In the genomic region with DNA sequence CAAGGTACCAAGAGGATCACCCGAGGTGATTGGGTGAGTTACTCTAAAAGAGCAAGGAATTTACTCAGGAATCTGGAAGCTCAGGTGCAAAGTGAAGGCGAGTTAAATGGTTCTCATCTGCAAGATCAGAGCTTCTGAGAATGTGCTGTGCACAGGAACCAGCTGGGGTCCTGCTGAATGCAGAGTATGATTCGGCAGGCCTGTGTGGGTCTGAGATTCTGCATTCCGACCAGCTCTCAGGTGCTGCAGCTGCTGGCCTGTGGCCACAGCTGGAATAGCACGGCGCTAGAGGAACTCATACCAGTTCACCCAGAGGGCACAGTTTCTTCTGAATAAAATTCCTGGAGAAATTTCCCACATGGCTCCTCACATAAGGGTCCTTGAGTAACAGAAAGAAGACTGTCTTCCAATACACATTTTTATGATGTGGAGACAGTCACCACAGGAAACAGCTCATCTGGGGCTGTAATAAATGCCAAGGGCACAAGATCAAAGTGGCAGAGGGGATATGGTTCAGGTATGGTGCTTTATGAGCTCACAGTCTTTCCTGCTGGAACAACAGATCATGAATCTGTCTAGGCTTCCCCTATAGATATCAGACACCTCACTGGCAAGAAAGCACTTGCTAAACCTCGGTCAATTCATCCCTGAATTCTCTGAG, we compare ENCODE assay signal across 27 cellular contexts.
DNase-seq lines count a peak whose midpoint lies in the region; ATAC-seq, FAIRE-seq and TF ChIP-seq lines count a peak whose summit lies in the region.
"Had no signal": no experiment of that assay in that cellular context is flagged by ENCODE, and none has a peak within 500 bp of the region (broad histone marks: within the 10 kb centered on the region; RNA-seq: fewer than 3 reads in every experiment).

No MANE protein-coding gene starts in this region.

- no peaks in the 10 kb centered on the region for H4K20me1 ChIP-seq in MM.1S (ENCODE audit: insufficient read depth, low read length)

- TF ChIP-seq POLR2A in GM12891 (IDR thresholded peaks at IDR 0.05; ENCODE audit: low read depth, low read length): no peak

- H3K27me3 ChIP-seq in MM.1S (replicated peaks; ENCODE audit: insufficient read depth, low read length): no peaks in the 10 kb centered on the region
- H3K27me3 ChIP-seq in upper lobe of right lung: no peaks in the 10 kb centered on the region
- H3K27me3 ChIP-seq: ascending aorta, suprapubic skin had no signal

- no peaks in the 10 kb centered on the region for H3K36me3 ChIP-seq in MM.1S (replicated peaks; ENCODE audit: insufficient read depth, low read length)
- H3K36me3 ChIP-seq in upper lobe of right lung: no peaks in the 10 kb centered on the region

- H3K4me3 ChIP-seq in MM.1S (ENCODE audit: low read length): no peak overlapping the region
- no peak overlapping the region for H3K4me3 ChIP-seq in upper lobe of right lung
- H3K4me3 ChIP-seq: ascending aorta, PC-9, suprapubic skin had no signal

- no peaks in the 10 kb centered on the region for H3F3A ChIP-seq in MM.1S (ENCODE audit: insufficient read depth, low read length)

- intact Hi-C loops in upper lobe of right lung (cut with DNase I): no loop called here

- H3K9me3 ChIP-seq in MM.1S (replicated peaks; ENCODE audit: insufficient read depth, low read length): no peaks in the 10 kb centered on the region
- no peaks in the 10 kb centered on the region for H3K9me3 ChIP-seq in upper lobe of right lung
- H3K9me3 ChIP-seq: ascending aorta, suprapubic skin had no signal

- H2AFZ ChIP-seq in MM.1S (ENCODE audit: low read length): no peak overlapping the region
- H2AFZ ChIP-seq: PC-9 had no signal

- H3K4me1 ChIP-seq in MM.1S (ENCODE audit: low read length) (peaks cover 38% of the 10 kb centered on the region), upper lobe of right lung (no peaks in the 10 kb centered on the region)
- H3K4me1 ChIP-seq: ascending aorta, suprapubic skin had no signal

- ATAC-seq in upper lobe of right lung: peak; percentile 40
- ATAC-seq in GM18909 (IDR thresholded peaks at IDR 0.05; ENCODE audit: poor library complexity, unreplicated experiment): no peak
- ATAC-seq in HG03439 (IDR thresholded peaks at IDR 0.05; ENCODE audit: unreplicated experiment): no peak
- ATAC-seq: activated naive CD4-positive, alpha-beta T cell treated with anti-CD3 and anti-CD28 coated beads, Interleukin-2, amount 50 U/mL, for 72 hours; left colon; stimulated activated memory B cell treated with anti-CD40 and anti-IgM and Interleukin-4, amounts not matched to agents 10 μg/mL and 1 μg/mL and 100 μg/mL, for 72 hours had no signal

- H3K27ac ChIP-seq in MM.1S (ENCODE audit: low read length) (peak overlapping the region; percentile 2; the same call in 1 of the 2 replicates), upper lobe of right lung (no peak overlapping the region)
- H3K27ac ChIP-seq: ascending aorta, PC-9, suprapubic skin had no signal

- FAIRE-seq in GM12891 (lab: Jason Lieb, UNC): peak; percentile 62
- FAIRE-seq: endothelial cell of umbilical vein had no signal

- H3K79me2 ChIP-seq in MM.1S (ENCODE audit: low read length): no peaks in the 10 kb centered on the region

- no peak overlapping the region for H3K9ac ChIP-seq in MM.1S (ENCODE audit: low read length)

- DNase-seq in GM12891 (ENCODE audit: insufficient read length, low spot score): no peak
- DNase-seq in MM.1S: peak; percentile 80
- peak; percentile 28 for DNase-seq in iPS DF 19.7 (ENCODE audit: low read depth, low spot score)
- DNase-seq in upper lobe of right lung: no peak
- DNase-seq in putamen (ENCODE audit: low spot score): no peak
- DNase-seq: activated CD4-positive, alpha-beta memory T cell treated with anti-CD3 and anti-CD28 coated beads for 36 hours; activated CD4-positive, CD25-positive, alpha-beta regulatory T cell; activated CD8-positive, alpha-beta memory T cell treated with anti-CD3 and anti-CD28 coated beads, Interleukin-2, amount 50 U/mL, for 48 hours; caudate nucleus; CD8-positive, alpha-beta memory T cell; DMS153; GDM1; glutamatergic neuron; left colon; NCI-H1417 treated with DMSO at 0.1 percent for 48 hours; NCI-H446 treated with DMSO at 0.1 percent for 48 hours; PC-9; SHP77 treated with DMSO at 0.1 percent for 48 hours; stimulated activated CD4-positive, alpha-beta T cell treated with anti-CD3 and anti-CD28 coated beads, Interleukin-4, amount 100 ng/mL, for 1 hour; SW 1271 had no signal

- TF ChIP-seq CTCF in MM.1S (IDR thresholded peaks at IDR 0.05; ENCODE audit: low read length) (peak; percentile 30), upper lobe of right lung (IDR thresholded peaks at IDR 0.05) (no peak)

- H3K9me2 ChIP-seq in MM.1S (replicated peaks; ENCODE audit: insufficient read depth, low read length): no peaks in the 10 kb centered on the region

- peak overlapping the region; percentile 18; the same call in 1 of the 2 replicates for H3K4me2 ChIP-seq in MM.1S (ENCODE audit: low read depth, low read length)
- H3K4me2 ChIP-seq: PC-9 had no signal

TF ChIP-seq in GM12891, 5 proteins besides CTCF, POLR2A, EP300 and RAD21:
- no peak for TF ChIP-seq POU2F2 (IDR thresholded peaks at IDR 0.05; ENCODE audit: low read depth, low read length)
- no peak for TF ChIP-seq SPI1 (IDR thresholded peaks at IDR 0.05; ENCODE audit: low read depth, low read length)
- no peak for TF ChIP-seq POLR2AphosphoS5 (IDR thresholded peaks at IDR 0.05; ENCODE audit: low read depth, low read length)
- no peak for TF ChIP-seq TAF1 (IDR thresholded peaks at IDR 0.05; ENCODE audit: low read depth, low read length)
- TF ChIP-seq PAX5 (IDR thresholded peaks at IDR 0.05; ENCODE audit: insufficient read depth, low read length, severe bottlenecking): no peak
TF ChIP-seq in GM12891: peak in this region for 0.

Comparison
In these comparisons a context has a peak if more than half of its experiments do, and no peak if none do; other contexts are left out.
1. DNase-seq: peak in MM.1S (single experiment) and iPS DF 19.7 (single experiment); none in GM12891 (single experiment), upper lobe of right lung (single experiment) and putamen (single experiment).